ENCODE assay signal across 30 cellular contexts in the genomic region with DNA sequence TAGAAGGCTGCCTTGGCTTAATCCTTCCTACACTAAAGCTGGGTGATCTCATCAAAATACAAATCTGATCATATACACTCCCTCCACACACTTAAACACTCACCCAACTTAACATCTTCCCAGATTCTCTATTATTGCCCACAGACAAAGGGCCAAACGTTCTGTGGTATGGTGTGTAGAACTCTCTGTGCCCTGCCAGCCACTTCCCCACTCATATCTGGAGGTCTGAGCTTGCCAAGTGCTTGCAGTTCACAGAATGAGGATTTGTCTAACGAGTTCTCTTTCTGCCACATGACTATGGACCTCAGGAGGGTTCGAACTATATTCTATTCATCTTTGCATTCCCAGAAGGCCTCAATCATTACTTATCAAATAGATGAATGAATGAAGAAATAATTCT.
"Had no signal": no experiment of that assay in that cellular context is flagged by ENCODE, and none has a peak within 500 bp of the region (broad histone marks: within the 10 kb centered on the region; RNA-seq: fewer than 3 reads in every experiment).

No MANE protein-coding gene starts in this region.

- ATAC-seq: activated CD4-positive, alpha-beta T cell treated with anti-CD3 and anti-CD28 coated beads for 36 hours; activated CD4-positive, CD25-positive, alpha-beta regulatory T cell treated with anti-CD3 and anti-CD28 coated beads, Interleukin-2, amount 50 U/mL, for 24 hours; activated naive CD4-positive, alpha-beta T cell treated with anti-CD3 and anti-CD28 coated beads, Interleukin-2, amount 50 U/mL, for 72 hours; activated T-cell treated with anti-CD3 and anti-CD28 coated beads, Interleukin-2, amount 50 U/mL, for 4 hours; body of pancreas; K562; PC-3; WTC11 had no signal

- H3K36me3 Mint-ChIP-seq: activated CD4-positive, alpha-beta memory T cell treated with anti-CD3 and anti-CD28 coated beads for 36 hours; activated naive CD4-positive, alpha-beta T cell treated with anti-CD3 and anti-CD28 coated beads, Interleukin-2, amount 50 U/mL, for 72 hours; WTC11 had no signal

- H3K27ac Mint-ChIP-seq: activated CD4-positive, alpha-beta memory T cell treated with anti-CD3 and anti-CD28 coated beads for 36 hours; activated CD4-positive, alpha-beta T cell treated with anti-CD3 and anti-CD28 coated beads for 36 hours; activated CD4-positive, alpha-beta T cell treated with anti-CD3 and anti-CD28 coated beads, Interleukin-2, amount 10 ng/mL, durations not matched to agents 7 days and 5 days; activated naive CD4-positive, alpha-beta T cell treated with anti-CD3 and anti-CD28 coated beads for 36 hours; activated naive CD4-positive, alpha-beta T cell treated with anti-CD3 and anti-CD28 coated beads, Interleukin-2, amount 50 U/mL, for 72 hours; activated T-helper 1 cell treated with anti-CD3 and anti-CD28 coated beads, Interleukin-12 subunit alpha, Interleukin-12 subunit beta, Interleukin-2, Interleukin-4 antibody, amounts not matched to agents 30 ng/mL and 10 ng/mL and 1 ng/mL, durations not matched to agents 14 hours and 24 hours and 36 hours; WTC11 had no signal

- H3K4me1 ChIP-seq: adrenal gland, body of pancreas, Peyer's patch had no signal

- H3K4me3 Mint-ChIP-seq: activated CD4-positive, alpha-beta memory T cell treated with anti-CD3 and anti-CD28 coated beads for 36 hours; activated CD4-positive, alpha-beta T cell treated with anti-CD3 and anti-CD28 coated beads for 36 hours; activated CD4-positive, alpha-beta T cell treated with anti-CD3 and anti-CD28 coated beads, Interleukin-2, amount 10 ng/mL, durations not matched to agents 7 days and 5 days; activated naive CD4-positive, alpha-beta T cell treated with anti-CD3 and anti-CD28 coated beads for 36 hours; activated T-cell treated with anti-CD3 and anti-CD28 coated beads, Interleukin-2, amount 50 U/mL, for 4 hours; activated T-helper 1 cell treated with anti-CD3 and anti-CD28 coated beads, Interleukin-12 subunit alpha, Interleukin-12 subunit beta, Interleukin-2, Interleukin-4 antibody, amounts not matched to agents 30 ng/mL and 10 ng/mL and 1 ng/mL, durations not matched to agents 14 hours and 24 hours and 36 hours; central memory CD8-positive, alpha-beta T cell; WTC11 had no signal

- H3K27ac ChIP-seq: adrenal gland, body of pancreas, Peyer's patch, SK-N-MC had no signal

- H3K4me1 Mint-ChIP-seq: central memory CD8-positive, alpha-beta T cell had no signal

- DNase-seq: activated CD4-positive, alpha-beta memory T cell treated with anti-CD3 and anti-CD28 coated beads for 36 hours; activated CD4-positive, alpha-beta T cell treated with anti-CD3 and anti-CD28 coated beads for 36 hours; activated CD4-positive, alpha-beta T cell treated with anti-CD3 and anti-CD28 coated beads, Interleukin-2, amount 10 ng/mL, durations not matched to agents 7 days and 5 days; activated CD8-positive, alpha-beta memory T cell treated with anti-CD3 and anti-CD28 coated beads, Interleukin-2, amount 50 U/mL, for 4 hours; activated gamma-delta T cell treated with Interleukin-2 at 50 U/mL for 16 hours; activated naive CD4-positive, alpha-beta T cell treated with anti-CD3 and anti-CD28 coated beads for 36 hours; activated T-cell treated with anti-CD3 and anti-CD28 coated beads for 4 hours; activated T-cell treated with anti-CD3 and anti-CD28 coated beads, Interleukin-2, amount 50 U/mL, for 4 hours; adrenal gland; body of pancreas; NCI-H1105; NCI-H1417 treated with DMSO at 0.1 percent for 48 hours; NCI-H187 treated with DMSO at 0.1 percent for 48 hours; NCI-H2081; NCI-H226; NCI-H446 treated with DMSO at 0.1 percent for 48 hours; NCI-H524; NCI-H69; NK-92 treated with Interleukin-12 subunit alpha and Interleukin-12 subunit beta, amount 100 ng/mL, for 24 hours; PC-3; Peyer's patch; RPMI8226; T1000 had no signal

- H3K4me3 ChIP-seq: adrenal gland, body of pancreas, K562, Peyer's patch, SK-N-MC had no signal

- H3K36me3 ChIP-seq: adrenal gland, Peyer's patch had no signal

- H3K9me3 ChIP-seq: adrenal gland, body of pancreas, Peyer's patch had no signal

- H3K27me3 ChIP-seq: adrenal gland, body of pancreas, Peyer's patch had no signal

- H3K9me3 Mint-ChIP-seq: activated CD4-positive, alpha-beta memory T cell treated with anti-CD3 and anti-CD28 coated beads for 36 hours; activated CD4-positive, alpha-beta T cell treated with anti-CD3 and anti-CD28 coated beads, Interleukin-2, amount 10 ng/mL, durations not matched to agents 7 days and 5 days; activated naive CD4-positive, alpha-beta T cell treated with anti-CD3 and anti-CD28 coated beads for 36 hours; activated T-cell treated with anti-CD3 and anti-CD28 coated beads, Interleukin-2, amount 50 U/mL, for 4 hours; activated T-helper 1 cell treated with anti-CD3 and anti-CD28 coated beads, Interleukin-12 subunit alpha, Interleukin-12 subunit beta, Interleukin-2, Interleukin-4 antibody, amounts not matched to agents 30 ng/mL and 10 ng/mL and 1 ng/mL, durations not matched to agents 14 hours and 24 hours and 36 hours had no signal

- H3K27me3 Mint-ChIP-seq: activated CD4-positive, alpha-beta memory T cell treated with anti-CD3 and anti-CD28 coated beads for 36 hours; central memory CD8-positive, alpha-beta T cell had no signal
